Comparison of ENCODE assay signal across 1 cellular context in genomic region chr17:72403713-72404209, GRCh38.
TF ChIP-seq lines count a peak whose summit lies in the region.

No MANE protein-coding gene starts in this region.

TF ChIP-seq in HepG2, 621 proteins besides CTCF, POLR2A, EP300 and RAD21 (continued from another document and continues in another):
- peak; percentile 91 for TF ChIP-seq MBD4 (IDR thresholded peaks at IDR 0.05; ENCODE audit: borderline replicate concordance, low read length)
- TF ChIP-seq MAF1 (CRISPR knock-in tag; IDR thresholded peaks at IDR 0.05; ENCODE audit: borderline replicate concordance): no peak
- no peak for TF ChIP-seq ZNF513 (CRISPR knock-in tag; conservative IDR thresholded peaks at IDR 0.05)
- TF ChIP-seq ZNF713 (CRISPR knock-in tag; IDR thresholded peaks at IDR 0.05): peak; percentile 46; the same call in 1 of the 2 replicates
- TF ChIP-seq ISX (CRISPR knock-in tag; conservative IDR thresholded peaks at IDR 0.05): no peak
- TF ChIP-seq ZNF746 (CRISPR knock-in tag; IDR thresholded peaks at IDR 0.05): peak; percentile 82; the same call in 1 of the 2 replicates
- peak; percentile 47; the same call in 1 of the 2 replicates for TF ChIP-seq ZNF142 (CRISPR knock-in tag; IDR thresholded peaks at IDR 0.05)
- no peak for TF ChIP-seq TEAD2 (CRISPR knock-in tag; IDR thresholded peaks at IDR 0.05)
- TF ChIP-seq SNAPC5 (CRISPR knock-in tag; IDR thresholded peaks at IDR 0.05; ENCODE audit: borderline replicate concordance): no peak
- TF ChIP-seq RERE (CRISPR knock-in tag; IDR thresholded peaks at IDR 0.05; ENCODE audit: low read depth): peak; percentile 95
- TF ChIP-seq ZNF616 (CRISPR knock-in tag; IDR thresholded peaks at IDR 0.05; ENCODE audit: low read depth): 0 out of 2 replicates have a peak, but pooled peaks have one; percentile 20
- TF ChIP-seq TFDP2 (CRISPR knock-in tag; IDR thresholded peaks at IDR 0.05): peak; percentile 43; the same call in 1 of the 2 replicates
- no peak; the same call in 1 of the 2 replicates for TF ChIP-seq CREBL2 (CRISPR knock-in tag; IDR thresholded peaks at IDR 0.05; ENCODE audit: borderline replicate concordance)
- TF ChIP-seq SOX13 (IDR thresholded peaks at IDR 0.05): peak; percentile 95
- peak in 1 of 2 experiments; percentile 99; a peak in 2 of 4 replicates for TF ChIP-seq SOX13 (CRISPR knock-in tag; conservative IDR thresholded peaks at IDR 0.05 in 1 of 2, IDR thresholded peaks at IDR 0.05 in 1 of 2)
- TF ChIP-seq PCBP1 (IDR thresholded peaks at IDR 0.05; ENCODE audit: borderline replicate concordance, low read depth, low read length): no peak
- TF ChIP-seq ZNF556 (CRISPR knock-in tag; IDR thresholded peaks at IDR 0.05; ENCODE audit: borderline replicate concordance): peak; percentile 70; the same call in 1 of the 2 replicates
- no peak for TF ChIP-seq CCAR2 (optimal IDR thresholded peaks at IDR 0.05; ENCODE audit: low read depth, low read length)
- no peak for TF ChIP-seq ZNF10 (CRISPR knock-in tag; IDR thresholded peaks at IDR 0.05; ENCODE audit: borderline replicate concordance, low read depth)
- no peak for TF ChIP-seq ZNF850 (CRISPR knock-in tag; conservative IDR thresholded peaks at IDR 0.05)
- TF ChIP-seq AKNA (CRISPR knock-in tag; IDR thresholded peaks at IDR 0.05; ENCODE audit: borderline replicate concordance): no peak
- TF ChIP-seq XBP1 (CRISPR knock-in tag; IDR thresholded peaks at IDR 0.05): no peak
- TF ChIP-seq MTA3 (CRISPR knock-in tag; IDR thresholded peaks at IDR 0.05): no peak
- no peak for TF ChIP-seq FOSL1 (CRISPR knock-in tag; IDR thresholded peaks at IDR 0.05; ENCODE audit: borderline replicate concordance)
- TF ChIP-seq ELF3 (CRISPR knock-in tag; IDR thresholded peaks at IDR 0.05): peak; percentile 98
- TF ChIP-seq SP2 (CRISPR knock-in tag; IDR thresholded peaks at IDR 0.05): no peak
- no peak for TF ChIP-seq ZSCAN20 (CRISPR knock-in tag; IDR thresholded peaks at IDR 0.05; ENCODE audit: borderline replicate concordance)
- TF ChIP-seq RORA (CRISPR knock-in tag; IDR thresholded peaks at IDR 0.05): no peak
- peak; percentile 51; the same call in 1 of the 2 replicates for TF ChIP-seq MAZ (IDR thresholded peaks at IDR 0.05; ENCODE audit: borderline replicate concordance, low read depth, low read length)
- peak; percentile 81; the same call in 1 of the 2 replicates for TF ChIP-seq MAZ (CRISPR knock-in tag; IDR thresholded peaks at IDR 0.05; ENCODE audit: low read depth)
- peak; percentile 100 for TF ChIP-seq ZNF430 (CRISPR knock-in tag; IDR thresholded peaks at IDR 0.05)
- no peak for TF ChIP-seq ZFP82 (CRISPR knock-in tag; IDR thresholded peaks at IDR 0.05; ENCODE audit: borderline replicate concordance)
- no peak for TF ChIP-seq ZNF678 (CRISPR knock-in tag; IDR thresholded peaks at IDR 0.05)
- TF ChIP-seq TOPORS (CRISPR knock-in tag; IDR thresholded peaks at IDR 0.05): 0 out of 2 replicates have a peak, but pooled peaks have one; percentile 72
- TF ChIP-seq ZNF12 (CRISPR knock-in tag; IDR thresholded peaks at IDR 0.05): no peak
- peak; percentile 50; the same call in 1 of the 2 replicates for TF ChIP-seq TFDP1 (CRISPR knock-in tag; IDR thresholded peaks at IDR 0.05; ENCODE audit: borderline replicate concordance)
- TF ChIP-seq ZSCAN29 (CRISPR knock-in tag; conservative IDR thresholded peaks at IDR 0.05): peak; percentile 97
- peak; percentile 45 to 65 for TF ChIP-seq MAFK (conservative IDR thresholded peaks at IDR 0.05 in 1 of 2, IDR thresholded peaks at IDR 0.05 in 1 of 2; ENCODE audit: low read length in 2 of 2)
- TF ChIP-seq SOX5 (CRISPR knock-in tag; IDR thresholded peaks at IDR 0.05; ENCODE audit: borderline replicate concordance): peak; percentile 99
- no peak for TF ChIP-seq JDP2 (CRISPR knock-in tag; IDR thresholded peaks at IDR 0.05; ENCODE audit: borderline replicate concordance)
- TF ChIP-seq BATF2 (CRISPR knock-in tag; IDR thresholded peaks at IDR 0.05): no peak
